In the genomic region with DNA sequence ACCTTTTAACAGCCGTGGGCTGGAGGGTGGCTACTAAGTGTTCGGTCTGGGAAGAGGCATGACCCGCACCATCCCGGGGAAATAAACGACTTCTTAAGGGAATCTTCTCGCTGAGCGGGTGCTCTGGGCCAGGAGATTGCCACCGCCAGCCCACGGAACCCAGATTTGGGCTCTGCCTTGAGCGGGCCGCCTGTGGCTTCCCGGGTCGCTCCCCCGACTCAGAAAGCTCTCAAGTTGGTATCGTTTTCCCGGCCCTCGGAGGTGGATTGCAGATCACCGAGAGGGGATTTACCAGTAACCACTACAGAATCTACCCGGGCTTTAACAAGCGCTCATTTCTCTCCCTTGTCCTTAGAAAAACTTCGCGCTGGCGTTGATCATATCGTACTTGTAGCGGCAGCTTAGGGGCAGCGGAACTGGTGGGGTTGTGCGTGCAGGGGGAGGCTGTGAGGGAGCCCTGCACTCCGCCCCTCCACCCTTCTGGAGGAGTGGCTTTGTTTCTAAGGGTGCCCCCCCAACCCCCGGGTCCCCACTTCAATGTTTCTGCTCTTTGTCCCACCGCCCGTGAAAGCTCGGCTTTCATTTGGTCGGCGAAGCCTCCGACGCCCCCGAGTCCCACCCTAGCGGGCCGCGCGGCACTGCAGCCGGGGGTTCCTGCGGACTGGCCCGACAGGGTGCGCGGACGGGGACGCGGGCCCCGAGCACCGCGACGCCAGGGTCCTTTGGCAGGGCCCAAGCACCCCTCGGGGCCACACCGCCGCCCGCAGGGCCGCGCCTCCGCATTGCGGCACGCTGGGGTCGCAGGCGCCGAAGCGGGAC, we compare ENCODE assay signal across 7 cellular contexts. TPM values are rescaled to one million over a fixed set of nuclear protein-coding genes. Genes with fewer than 3 reads are reported as not detected.
A peak's percentile ranks its signal among the peaks of the same experiment; 100 is the strongest.
DNase-seq lines count a peak whose midpoint lies in the region; ATAC-seq, FAIRE-seq and TF ChIP-seq lines count a peak whose summit lies in the region.

No MANE protein-coding gene starts in this region.

- H3K27me3 ChIP-seq in NT2/D1 (ENCODE audit: insufficient read depth, insufficient read length) (peaks cover 75% of the 10 kb centered on the region), H1 (replicated peaks in 1 of 4; ENCODE audit: control insufficient read depth in 3 of 4, extremely low read depth in 1 of 4, insufficient read depth in 3 of 4, low read length in 3 of 4) (peaks cover 61 to 72% (median 68%) of the 10 kb centered on the region in 4 experiments), skeletal muscle satellite cell (ENCODE audit: control insufficient read depth, insufficient read depth, low read length) (peaks cover 47% of the 10 kb centered on the region)

- no peak overlapping the region for H2AFZ ChIP-seq in H1 (ENCODE audit: low read length)

- H2BK20ac ChIP-seq in H1 (ENCODE audit: low read length) = no peak overlapping the region

- H3K14ac ChIP-seq in H1 (ENCODE audit: insufficient read length) = no peak overlapping the region

- 10% methylated on average over 33 of the region's 66 CpGs; no CpG with 5 or more reads in 1 of the 2 experiments for WGBS in H1 (ENCODE audit: extremely low coverage in 1 of 2, insufficient coverage in 1 of 2, insufficient read length in 1 of 2, insufficient replicate concordance in 2 of 2, low coverage in 1 of 2, low lambda C conversion rate in 2 of 2, missing lambda C conversion rate in 1 of 2), 2 experiments

- CTCF ChIA-PET in H1 (lab: Charles Lee; ENCODE audit: partially characterized antibody) = interaction anchor here (1.0 to 11.6 kb wide), 14 partner anchors 9 to 132 kb away, joined by 3 to 181 read pairs (median 9); no protein-coding TSS in a partner anchor

- H4K5ac ChIP-seq in H1 (ENCODE audit: insufficient read length, low read depth, low read length) = no peak overlapping the region

- H3K79me1 ChIP-seq in H1 (ENCODE audit: low read depth, low read length) = no peaks in the 10 kb centered on the region

- no peak overlapping the region for H2BK120ac ChIP-seq in H1 (replicated peaks; ENCODE audit: low read depth, low read length)

- H3K4me2 ChIP-seq in H1 (ENCODE audit: insufficient read depth in 1 of 2, low read depth in 2 of 2, low read length in 2 of 2) = peak overlapping the region; percentile 77 to 90; a peak in 2 of 4 replicates
- H3K4me2 ChIP-seq in skeletal muscle satellite cell (ENCODE audit: low read length) = peak overlapping the region; percentile 95

- H4K91ac ChIP-seq in H1 (replicated peaks; ENCODE audit: insufficient read length, low read length) = no peak overlapping the region

- TF ChIP-seq POLR2A in H1 (IDR thresholded peaks at IDR 0.05; ENCODE audit: control extremely low read depth in 1 of 2, low read depth in 2 of 2, low read length in 2 of 2) = no peak

- H3K23ac ChIP-seq in H1 (ENCODE audit: insufficient read length) = no peak overlapping the region

- no peak overlapping the region for H2BK5ac ChIP-seq in H1 (ENCODE audit: low read depth, low read length)

- H3K27ac ChIP-seq in H1 (ENCODE audit: low read depth, low read length) = no peak overlapping the region

- no peak overlapping the region for H2AK5ac ChIP-seq in H1 (ENCODE audit: low read depth, low read length)

- no peaks in the 10 kb centered on the region for H3K79me2 ChIP-seq in H1 (ENCODE audit: control insufficient read depth in 1 of 2, insufficient read depth in 2 of 2, low read length in 2 of 2)

- no peak overlapping the region for H2BK15ac ChIP-seq in H1 (ENCODE audit: low read length)

- H2BK12ac ChIP-seq in H1 (ENCODE audit: low read depth, low read length) = peak overlapping the region; percentile 50; the same call in 1 of the 2 replicates

- H3K4ac ChIP-seq in H1 (replicated peaks; ENCODE audit: insufficient read length, low read depth, low read length) = no peak overlapping the region

- FAIRE-seq in H1 (lab: Jason Lieb, UNC) = no peak

- peaks cover 6 to 8% of the 10 kb centered on the region in 2 experiments for H4K20me1 ChIP-seq in H1 (replicated peaks in 1 of 2; ENCODE audit: control insufficient read depth in 1 of 2, insufficient read depth in 2 of 2, low read length in 2 of 2)

- H3K18ac ChIP-seq in H1 (ENCODE audit: extremely low read depth, low read length) = no peak overlapping the region; the same call in 1 of the 2 replicates

- no peak for TF ChIP-seq EP300 in H1 (IDR thresholded peaks at IDR 0.05; ENCODE audit: borderline replicate concordance in 1 of 2, low read depth in 2 of 2, low read length in 2 of 2)

- H3K9ac ChIP-seq in NT2/D1 (ENCODE audit: insufficient read length, low read depth) (peak overlapping the region; percentile 56), H1 (replicated peaks in 1 of 4; ENCODE audit: extremely low read depth in 1 of 4, low read depth in 3 of 4, low read length in 3 of 4) (no peak overlapping the region), skeletal muscle satellite cell (ENCODE audit: low read depth, low read length) (peak overlapping the region; percentile 82)

- no peak for TF ChIP-seq RAD21 in H1 (IDR thresholded peaks at IDR 0.05 in 1 of 2, conservative IDR thresholded peaks at IDR 0.05 in 1 of 2; ENCODE audit: low read depth in 2 of 2, low read length in 2 of 2)

- peaks cover 8% of the 10 kb centered on the region; the same call in 1 of the 2 replicates for H3K9me3 ChIP-seq in NT2/D1 (ENCODE audit: insufficient read depth, low read length)
- peaks cover 0 to 8% of the 10 kb centered on the region in 2 experiments; a peak in 2 of 4 replicates for H3K9me3 ChIP-seq in H1 (ENCODE audit: insufficient read depth in 2 of 2, low read depth in 1 of 2, low read length in 1 of 2)
- no peaks in the 10 kb centered on the region for H3K9me3 ChIP-seq in skeletal muscle satellite cell (replicated peaks; ENCODE audit: low read length)

- no peak for ATAC-seq in HG02623 (IDR thresholded peaks at IDR 0.05; ENCODE audit: unreplicated experiment)

- peaks cover 10% of the 10 kb centered on the region; the same call in 1 of the 2 replicates for H3K23me2 ChIP-seq in H1 (ENCODE audit: low read depth, low read length)

- no peak overlapping the region for H3K56ac ChIP-seq in H1 (replicated peaks; ENCODE audit: insufficient read length, low read depth, low read length)

- TF ChIP-seq CTCF in H1 (IDR thresholded peaks at IDR 0.05; ENCODE audit: control extremely low read depth in 1 of 3, insufficient read depth in 1 of 3, low read depth in 1 of 3, low read length in 3 of 3) = no peak

- no peak overlapping the region for H4K8ac ChIP-seq in H1 (ENCODE audit: extremely low read depth, insufficient read depth, low read length)

- H3K4me1 ChIP-seq in NT2/D1 (ENCODE audit: insufficient read depth, insufficient read length) = peaks cover 17% of the 10 kb centered on the region
- peaks cover under 1 to 26% (median 15%) of the 10 kb centered on the region in 4 experiments; a peak in 6 of 7 replicates for H3K4me1 ChIP-seq in H1 (replicated peaks in 1 of 4; ENCODE audit: control insufficient read depth in 3 of 4, insufficient read depth in 4 of 4, low read length in 3 of 4)
- peaks cover 24% of the 10 kb centered on the region for H3K4me1 ChIP-seq in skeletal muscle satellite cell (ENCODE audit: control insufficient read depth, insufficient read depth, low read length)

- H3K4me3 ChIP-seq in NT2/D1 (ENCODE audit: insufficient read length, low read depth) = peak overlapping the region; percentile 62
- peak overlapping the region in 3 of 4 experiments; percentile 11 to 60 (median 14); a peak in 4 of 8 replicates for H3K4me3 ChIP-seq in H1 (ENCODE audit: extremely low read depth in 1 of 4, insufficient read depth in 2 of 4, low read depth in 3 of 4, low read length in 4 of 4)
- peak overlapping the region; percentile 73 for H3K4me3 ChIP-seq in skeletal muscle satellite cell (ENCODE audit: low read length)

- H3K36me3 ChIP-seq in NT2/D1 (ENCODE audit: insufficient read depth, insufficient read length, low read length) (no peaks in the 10 kb centered on the region), H1 (ENCODE audit: control insufficient read depth in 2 of 4, insufficient read depth in 4 of 4, low read length in 3 of 4) (peaks cover 0 to 16% (median 0%) of the 10 kb centered on the region in 4 experiments; a peak in 1 of 8 replicates), skeletal muscle satellite cell (ENCODE audit: insufficient read depth, low read length) (no peaks in the 10 kb centered on the region)

- DNase-seq in GF-D8 (lab: John Stamatoyannopoulos, UW) (peak; percentile 61), NT2/D1 (ENCODE audit: low read depth, low spot score) (no peak), H1 (ENCODE audit: low read depth in 1 of 2, low spot score in 2 of 2) (peak in 1 of 2 experiments; percentile 56), HT-29 (ENCODE audit: low spot score) (no peak), activated gamma-delta T cell (lab: John Stamatoyannopoulos, UW) (no peak)

- POLR2A ChIA-PET in H1 (lab: Charles Lee; ENCODE audit: partially characterized antibody) = interaction anchor here (0.9 to 7.6 kb wide), 9 partner anchors 10 to 151 kb away, joined by 3 to 111 read pairs (median 4); a partner anchor contains a TSS

TF ChIP-seq in H1, 55 proteins besides CTCF, POLR2A, EP300 and RAD21 (continues in another document):
- TF ChIP-seq CBX8 (IDR thresholded peaks at IDR 0.05; ENCODE audit: borderline replicate concordance, low read depth, low read length) = 0 out of 2 replicates have a peak, but pooled peaks have one; percentile 15

RNA-seq across cellular contexts. Expression of a gene that starts 3.6 kb away (rescaled TPM):
- total RNA-seq in H1 (2021; fragmentation: NEBNext Ultra II Directional; extraction: Animal tissue kit (Norgen Biotek cat#: 25700)) = 3.2 and 4.0 TPM in 2 replicates
- polyA plus RNA-seq in H1 (2011; rRNA removed) = 1.8 and 3.6 TPM in 2 replicates
- polyA plus RNA-seq in H1 (2011; cell fraction: cytosol; rRNA removed) = 3.5 TPM
- 5.3 TPM for polyA plus RNA-seq in H1 (2011; cell fraction: nucleus; rRNA removed)
- polyA plus RNA-seq in H1 (2012, experiment 1 of 2) = 0.79 to 2.9 TPM (median 2.4 TPM) in 4 replicates
- 1.8 TPM for polyA plus RNA-seq in H1 (2012, experiment 2 of 2)
- 2.0 TPM for polyA plus RNA-seq in H1 (2013, experiment 1 of 2)
- polyA plus RNA-seq in H1 (2013, experiment 2 of 2) = 1.9 TPM
- polyA minus RNA-seq in H1 (2011; rRNA and poly(A)+ RNA removed) = 1.9 and 3.6 TPM in 2 replicates
- polyA minus RNA-seq in H1 (2011; cell fraction: cytosol; rRNA and poly(A)+ RNA removed) = 13.8 TPM
- 6.5 TPM for polyA minus RNA-seq in H1 (2011; cell fraction: nucleus; rRNA and poly(A)+ RNA removed)
- 9.9 and 10.9 TPM in 2 replicates for total RNA-seq in skeletal muscle satellite cell (2012; rRNA removed)
- 71.4 and 72.0 TPM in 2 replicates for total RNA-seq in HT-29 (2014; rRNA removed; shearing (Covaris generic))

RNA-seq across cellular contexts. Expression of a gene that starts 46.0 kb away (rescaled TPM):
- total RNA-seq in H1 (2021; fragmentation: NEBNext Ultra II Directional; extraction: Animal tissue kit (Norgen Biotek cat#: 25700)) = 1.5 and 2.1 TPM in 2 replicates
- polyA plus RNA-seq in H1 (2011; rRNA removed) = 0.09 and 0.31 TPM in 2 replicates
- 0.28 TPM for polyA plus RNA-seq in H1 (2011; cell fraction: cytosol; rRNA removed)
- polyA plus RNA-seq in H1 (2011; cell fraction: nucleus; rRNA removed) = 0.33 TPM
- polyA plus RNA-seq in H1 (2012, experiment 1 of 2) = 0.50 to 1.6 TPM (median 1.2 TPM) in 4 replicates
- 1.0 TPM for polyA plus RNA-seq in H1 (2012, experiment 2 of 2)
- polyA plus RNA-seq in H1 (2013, experiment 1 of 2) = 0.30 TPM
- 0.55 TPM for polyA plus RNA-seq in H1 (2013, experiment 2 of 2)
- 0.13 TPM in 1 of 2 replicates, not detected in the other for polyA minus RNA-seq in H1 (2011; rRNA and poly(A)+ RNA removed)
- 0.29 TPM for polyA minus RNA-seq in H1 (2011; cell fraction: cytosol; rRNA and poly(A)+ RNA removed)
- 0.30 TPM for polyA minus RNA-seq in H1 (2011; cell fraction: nucleus; rRNA and poly(A)+ RNA removed)
- 1.5 and 3.5 TPM in 2 replicates for total RNA-seq in skeletal muscle satellite cell (2012; rRNA removed)
- 14.4 and 14.9 TPM in 2 replicates for total RNA-seq in HT-29 (2014; rRNA removed; shearing (Covaris generic))

Comparison
In these comparisons a context has a peak if more than half of its experiments do, and no peak if none do; other contexts are left out.
1. H3K4me3 ChIP-seq: peak in every context shown above with its lines; median percentile 73 in skeletal muscle satellite cell; 62 in NT2/D1; 14 in H1.
2. H3K9ac ChIP-seq: peak in NT2/D1 (single experiment) and skeletal muscle satellite cell (single experiment); none in H1 (0 of 4).
3. RNA of a gene that starts 3.6 kb away (total RNA-seq): 71.4 to 72.0 TPM in HT-29; 3.2 to 4.0 TPM in H1; every median in the first group is over 10 times any median in the second.